In the genomic region with DNA sequence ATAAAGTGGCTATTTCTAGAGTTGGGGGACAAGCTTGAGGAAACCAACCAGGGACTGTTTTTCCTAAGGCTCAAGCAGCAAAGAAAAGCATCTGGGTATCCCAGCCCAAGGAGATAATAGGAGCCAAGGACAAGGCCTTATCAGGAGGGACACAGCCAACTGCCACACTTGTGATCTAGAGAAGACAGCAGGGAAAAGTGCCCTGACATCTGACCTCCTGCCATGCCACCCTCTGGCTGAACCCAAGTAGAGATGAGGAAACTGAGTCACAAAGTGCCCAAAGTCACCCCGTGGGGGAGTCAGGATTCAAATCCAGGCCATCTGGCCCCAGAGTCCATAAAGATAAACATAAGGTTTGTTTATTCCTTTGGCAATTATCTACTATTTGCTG, we compare ENCODE assay signal across 1 cellular context.
TF ChIP-seq lines count a peak whose summit lies in the region.

No MANE protein-coding gene starts in this region.

TF ChIP-seq in A549, 52 proteins besides CTCF, POLR2A, EP300 and RAD21 (continued from another document):
- TF ChIP-seq JUNB (IDR thresholded peaks at IDR 0.05) (no peak), MAZ (IDR thresholded peaks at IDR 0.05; ENCODE audit: borderline replicate concordance, low read depth, low read length) (no peak), NFE2L2 (conservative IDR thresholded peaks at IDR 0.05; ENCODE audit: low read length) (no peak), CBX8 (IDR thresholded peaks at IDR 0.05) (no peak)
